ENCODE assay signal across 19 cellular contexts in the genomic region with DNA sequence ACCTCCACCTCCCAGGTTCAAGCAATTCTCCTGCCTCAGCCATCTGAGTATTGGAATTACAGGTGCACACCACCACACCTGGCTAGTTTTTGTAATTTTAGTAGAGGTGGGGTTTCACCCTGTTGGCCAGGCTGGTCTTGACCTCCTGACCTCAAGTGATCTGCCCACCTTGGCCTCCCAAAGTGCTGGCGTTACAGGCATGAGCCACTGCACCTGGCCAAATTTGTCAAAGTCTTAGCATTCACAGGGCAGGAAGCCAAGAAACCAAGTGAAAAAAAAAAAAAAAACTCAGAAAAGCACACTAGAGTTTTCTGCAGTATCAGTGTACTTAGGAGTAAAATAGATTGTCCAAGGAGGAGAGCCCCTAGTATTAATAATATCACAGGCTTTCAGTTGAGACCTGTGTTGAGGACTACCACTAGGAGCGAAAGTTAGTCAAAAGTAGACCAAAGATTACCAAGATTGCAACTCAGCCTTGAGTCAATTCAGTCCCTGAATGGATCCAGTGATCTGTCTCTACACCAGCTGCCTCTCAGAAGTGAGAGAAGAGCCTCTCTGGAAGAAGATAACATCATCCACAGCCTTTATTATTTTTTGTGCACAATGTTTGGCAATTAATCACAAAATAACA.
DNase-seq lines count a peak whose midpoint lies in the region; ATAC-seq and TF ChIP-seq lines count a peak whose summit lies in the region.
"Had no signal": no experiment of that assay in that cellular context is flagged by ENCODE, and none has a peak within 500 bp of the region (broad histone marks: within the 10 kb centered on the region; RNA-seq: fewer than 3 reads in every experiment).

No MANE protein-coding gene starts in this region.

- DNase-seq in activated naive CD4-positive, alpha-beta T cell treated with anti-CD3 and anti-CD28 coated beads, Interleukin-2, amount 50 U/mL, for 72 hours (ENCODE audit: low spot score in 2 of 2) = peak in 1 of 2 donors; percentile 14
- DNase-seq in activated naive CD4-positive, alpha-beta T cell treated with anti-CD3 and anti-CD28 coated beads, Interleukin-2, amount 50 U/mL, for 16 hours = no peak
- no peak for DNase-seq in stimulated activated naive CD8-positive, alpha-beta T cell treated with anti-CD3 and anti-CD28 coated beads, Interleukin-15, amount 100 ng/mL, for 72 hours
- DNase-seq in left lung = no peak
- DNase-seq in NCI-H2107 treated with DMSO at 0.1 percent for 48 hours (lab: John Stamatoyannopoulos, UW; ENCODE audit: unreplicated experiment) = no peak
- DNase-seq: activated CD4-positive, alpha-beta memory T cell treated with anti-CD3 and anti-CD28 coated beads for 36 hours; activated gamma-delta T cell; CD8-positive, alpha-beta T cell; erythroblast; GDM1; NCI-H1694; NCI-H524; OCI-M1; thyroid gland had no signal

- no peaks in the 10 kb centered on the region for H3K36me3 Mint-ChIP-seq in activated naive CD4-positive, alpha-beta T cell treated with anti-CD3 and anti-CD28 coated beads, Interleukin-2, amount 50 U/mL, for 72 hours
- H3K36me3 Mint-ChIP-seq: activated CD4-positive, alpha-beta memory T cell treated with anti-CD3 and anti-CD28 coated beads for 36 hours; CD8-positive, alpha-beta T cell; natural killer cell treated with Interleukin-12 subunit alpha and Interleukin-12 subunit beta and Interleukin-15 and Interleukin-18, amount 100 ng/mL, for 72 hours had no signal

- no peak for TF ChIP-seq CTCF in left lung (IDR thresholded peaks at IDR 0.05)

- no peak overlapping the region for H3K27ac Mint-ChIP-seq in activated naive CD4-positive, alpha-beta T cell treated with anti-CD3 and anti-CD28 coated beads, Interleukin-2, amount 50 U/mL, for 72 hours
- H3K27ac Mint-ChIP-seq in stimulated activated naive CD8-positive, alpha-beta T cell treated with anti-CD3 and anti-CD28 coated beads, Interleukin-15, amount 100 ng/mL, for 72 hours = peak overlapping the region; percentile 8 to 54
- H3K27ac Mint-ChIP-seq: activated CD4-positive, alpha-beta memory T cell treated with anti-CD3 and anti-CD28 coated beads for 36 hours; CD8-positive, alpha-beta T cell; natural killer cell treated with Interleukin-12 subunit alpha and Interleukin-12 subunit beta and Interleukin-15 and Interleukin-18, amount 100 ng/mL, for 72 hours had no signal

- H3K4me1 Mint-ChIP-seq in stimulated activated naive CD8-positive, alpha-beta T cell treated with anti-CD3 and anti-CD28 coated beads, Interleukin-15, amount 100 ng/mL, for 72 hours = no peaks in the 10 kb centered on the region

- no peaks in the 10 kb centered on the region for H3K9me3 ChIP-seq in left lung
- H3K9me3 ChIP-seq: thyroid gland had no signal

- H3K4me1 ChIP-seq in left lung = no peaks in the 10 kb centered on the region
- H3K4me1 ChIP-seq: thyroid gland had no signal

- no peak overlapping the region for H3K4me3 Mint-ChIP-seq in stimulated activated naive CD8-positive, alpha-beta T cell treated with anti-CD3 and anti-CD28 coated beads, Interleukin-15, amount 100 ng/mL, for 72 hours
- H3K4me3 Mint-ChIP-seq: activated CD4-positive, alpha-beta memory T cell treated with anti-CD3 and anti-CD28 coated beads for 36 hours; CD8-positive, alpha-beta T cell; natural killer cell treated with Interleukin-12 subunit alpha and Interleukin-12 subunit beta and Interleukin-15 and Interleukin-18, amount 100 ng/mL, for 72 hours had no signal

- no peaks in the 10 kb centered on the region for H3K9me3 Mint-ChIP-seq in activated naive CD4-positive, alpha-beta T cell treated with anti-CD3 and anti-CD28 coated beads, Interleukin-2, amount 50 U/mL, for 72 hours
- H3K9me3 Mint-ChIP-seq in stimulated activated naive CD8-positive, alpha-beta T cell treated with anti-CD3 and anti-CD28 coated beads, Interleukin-15, amount 100 ng/mL, for 72 hours = no peaks in the 10 kb centered on the region
- H3K9me3 Mint-ChIP-seq: activated CD4-positive, alpha-beta memory T cell treated with anti-CD3 and anti-CD28 coated beads for 36 hours; CD8-positive, alpha-beta T cell; natural killer cell treated with Interleukin-12 subunit alpha and Interleukin-12 subunit beta and Interleukin-15 and Interleukin-18, amount 100 ng/mL, for 72 hours had no signal

- H3K27ac ChIP-seq in left lung = no peak overlapping the region
- H3K27ac ChIP-seq: thyroid gland had no signal

- intact Hi-C loops in left lung (cut with DNase I) = no loop called here

- no peaks in the 10 kb centered on the region for H3K36me3 ChIP-seq in left lung
- H3K36me3 ChIP-seq: thyroid gland had no signal

- ATAC-seq in activated naive CD4-positive, alpha-beta T cell treated with anti-CD3 and anti-CD28 coated beads, Interleukin-2, amount 50 U/mL, for 72 hours = peak; percentile 63 to 100
- ATAC-seq in GM21529 (IDR thresholded peaks at IDR 0.05; ENCODE audit: unreplicated experiment) (peak; percentile 88), HG03103 (IDR thresholded peaks at IDR 0.05; ENCODE audit: low read depth, unreplicated experiment) (peak; percentile 87), left lung (no peak), GM19467 (IDR thresholded peaks at IDR 0.05; ENCODE audit: unreplicated experiment) (no peak)
- ATAC-seq in stimulated activated naive CD8-positive, alpha-beta T cell treated with anti-CD3 and anti-CD28 coated beads, Interleukin-15, amount 100 ng/mL, for 72 hours = peak; percentile 84
- ATAC-seq: CD8-positive, alpha-beta T cell had no signal

- H3K4me3 ChIP-seq in left lung = no peak overlapping the region
- H3K4me3 ChIP-seq: lung, thyroid gland had no signal

- H3K27me3 ChIP-seq in left lung = no peaks in the 10 kb centered on the region
- H3K27me3 ChIP-seq: thyroid gland had no signal

- H3K27me3 Mint-ChIP-seq in stimulated activated naive CD8-positive, alpha-beta T cell treated with anti-CD3 and anti-CD28 coated beads, Interleukin-15, amount 100 ng/mL, for 72 hours = no peaks in the 10 kb centered on the region
- H3K27me3 Mint-ChIP-seq: activated CD4-positive, alpha-beta memory T cell treated with anti-CD3 and anti-CD28 coated beads for 36 hours had no signal

Comparison
In these comparisons a context has a peak if more than half of its experiments do, and no peak if none do; other contexts are left out.
1. ATAC-seq: peak in activated naive CD4-positive, alpha-beta T cell treated with anti-CD3 and anti-CD28 coated beads, Interleukin-2, amount 50 U/mL, for 72 hours (2 of 2), GM21529 (single experiment), HG03103 (single experiment) and stimulated activated naive CD8-positive, alpha-beta T cell treated with anti-CD3 and anti-CD28 coated beads, Interleukin-15, amount 100 ng/mL, for 72 hours (single experiment); none in left lung (single experiment) and GM19467 (single experiment).
2. H3K27ac Mint-ChIP-seq: peak in stimulated activated naive CD8-positive, alpha-beta T cell treated with anti-CD3 and anti-CD28 coated beads, Interleukin-15, amount 100 ng/mL, for 72 hours (2 of 2); none in activated naive CD4-positive, alpha-beta T cell treated with anti-CD3 and anti-CD28 coated beads, Interleukin-2, amount 50 U/mL, for 72 hours (0 of 2).